Comparison of ENCODE assay signal across 1 cellular context in genomic region chr20:34967421-34967820, GRCh38.
TF ChIP-seq lines count a peak whose summit lies in the region.

No MANE protein-coding gene starts in this region.

TF ChIP-seq in H1, 55 proteins besides CTCF, POLR2A, EP300 and RAD21:
- TF ChIP-seq ATF2 (IDR thresholded peaks at IDR 0.05; ENCODE audit: low read length) (no peak), BRCA1 (IDR thresholded peaks at IDR 0.05; ENCODE audit: low read depth, low read length) (no peak)
